In genomic region chrX:55715847-55716246, GRCh38 we compare ENCODE assay signal across 1 cellular context.
TF ChIP-seq lines count a peak whose summit lies in the region.

No MANE protein-coding gene starts in this region.

TF ChIP-seq in HepG2, 621 proteins besides CTCF, POLR2A, EP300 and RAD21:
- TF ChIP-seq ZNF574 (CRISPR knock-in tag; IDR thresholded peaks at IDR 0.05) (0 out of 2 replicates have a peak, but pooled peaks have one; percentile 20), ZMYM3 (CRISPR knock-in tag; IDR thresholded peaks at IDR 0.05) (no peak), TOPORS (CRISPR knock-in tag; IDR thresholded peaks at IDR 0.05) (no peak)
